Comparison of ENCODE assay signal across 10 cellular contexts in the genomic region with DNA sequence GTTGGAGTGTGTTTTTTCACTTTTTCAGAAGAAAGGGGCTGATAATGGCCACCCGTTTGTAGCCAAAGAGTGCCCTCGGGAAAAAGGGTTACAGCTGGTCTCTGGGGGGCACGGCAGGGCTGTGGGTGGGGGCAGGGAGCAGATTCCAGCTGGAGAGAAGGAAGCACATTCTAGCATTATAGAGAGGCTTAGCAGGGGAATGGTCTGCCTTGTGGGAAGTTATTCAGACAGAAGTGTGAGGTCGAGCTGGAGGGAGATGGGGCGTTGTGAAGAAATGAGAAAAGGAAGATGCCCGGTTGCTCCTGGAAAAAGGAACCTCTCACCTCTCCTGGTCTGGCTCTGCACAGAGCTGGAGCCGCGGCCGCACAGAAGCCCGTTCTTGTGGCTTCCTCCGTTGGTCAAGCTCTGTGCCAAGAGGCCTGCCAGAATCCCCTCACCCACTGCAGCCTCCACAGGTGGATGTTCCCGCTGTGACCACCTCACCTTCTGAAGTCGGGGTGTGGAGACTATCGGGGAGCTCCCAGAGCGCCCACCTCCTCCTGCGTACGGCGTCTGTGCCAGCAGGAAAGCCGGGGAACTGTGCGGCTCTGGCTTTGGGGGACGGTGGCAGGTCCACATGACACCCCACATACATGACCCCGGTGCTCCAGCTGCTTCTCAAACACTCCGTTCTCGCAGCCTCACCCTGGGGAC. TPM values are rescaled to one million over a fixed set of nuclear protein-coding genes. Genes with fewer than 3 reads are reported as not detected.
DNase-seq lines count a peak whose midpoint lies in the region; ATAC-seq, FAIRE-seq and TF ChIP-seq lines count a peak whose summit lies in the region.
"Had no signal": no experiment of that assay in that cellular context is flagged by ENCODE, and none has a peak within 500 bp of the region (broad histone marks: within the 10 kb centered on the region; RNA-seq: fewer than 3 reads in every experiment).

No MANE protein-coding gene starts in this region.

- TF ChIP-seq EP300 in H1 (IDR thresholded peaks at IDR 0.05; ENCODE audit: borderline replicate concordance in 1 of 2, low read depth in 2 of 2, low read length in 2 of 2): no peak

- H3K4ac ChIP-seq in H1 (replicated peaks; ENCODE audit: insufficient read length, low read depth, low read length): no peak overlapping the region

- no peak for TF ChIP-seq RAD21 in H1 (IDR thresholded peaks at IDR 0.05 in 1 of 2, conservative IDR thresholded peaks at IDR 0.05 in 1 of 2; ENCODE audit: low read depth in 2 of 2, low read length in 2 of 2)

- H3K4me3 Mint-ChIP-seq in stimulated activated naive CD8-positive, alpha-beta T cell treated with anti-CD3 and anti-CD28 coated beads, Interleukin-15, Interleukin-2, amounts not matched to agents 100 ng/mL and 50 ng/mL, for 24 hours: peak overlapping the region; percentile 22
- H3K4me3 Mint-ChIP-seq in stimulated activated naive CD8-positive, alpha-beta T cell treated with anti-CD3 and anti-CD28 coated beads, Interleukin-15, amount 100 ng/mL, for 72 hours: no peak overlapping the region
- H3K4me3 Mint-ChIP-seq in natural killer cell: peak overlapping the region; percentile 54

- H4K8ac ChIP-seq in H1 (ENCODE audit: extremely low read depth, insufficient read depth, low read length): no peak overlapping the region

- peak overlapping the region; percentile 65; the same call in 1 of the 2 replicates for H2AK5ac ChIP-seq in H1 (ENCODE audit: low read depth, low read length)

- no peak overlapping the region for H3K14ac ChIP-seq in H1 (ENCODE audit: insufficient read length)

- no peak overlapping the region for H3K27ac Mint-ChIP-seq in stimulated activated naive CD8-positive, alpha-beta T cell treated with anti-CD3 and anti-CD28 coated beads, Interleukin-15, Interleukin-2, amounts not matched to agents 100 ng/mL and 50 ng/mL, for 24 hours
- peak overlapping the region in 1 of 2 donors; percentile 9 for H3K27ac Mint-ChIP-seq in stimulated activated naive CD8-positive, alpha-beta T cell treated with anti-CD3 and anti-CD28 coated beads, Interleukin-15, amount 100 ng/mL, for 72 hours
- H3K27ac Mint-ChIP-seq in natural killer cell: peak overlapping the region in 1 of 2 donors; percentile 77

- intact Hi-C loops in natural killer cell (cut with micrococcal nuclease) (no loop called here), vagina (cut with DNase I) (no loop called here)

- H3K4me3 ChIP-seq in H1 (ENCODE audit: extremely low read depth in 1 of 4, insufficient read depth in 2 of 4, low read depth in 3 of 4, low read length in 4 of 4) (no peak overlapping the region), vagina (peak overlapping the region; percentile 42)

- H3K23me2 ChIP-seq in H1 (ENCODE audit: low read depth, low read length): no peaks in the 10 kb centered on the region

- no peak overlapping the region for H2BK120ac ChIP-seq in H1 (replicated peaks; ENCODE audit: low read depth, low read length)

- H3K4me2 ChIP-seq in H1 (ENCODE audit: insufficient read depth in 1 of 2, low read depth in 2 of 2, low read length in 2 of 2): no peak overlapping the region

- no peaks in the 10 kb centered on the region for H3K79me2 ChIP-seq in H1 (ENCODE audit: control insufficient read depth in 1 of 2, insufficient read depth in 2 of 2, low read length in 2 of 2)

- H3K4me1 Mint-ChIP-seq in stimulated activated naive CD8-positive, alpha-beta T cell treated with anti-CD3 and anti-CD28 coated beads, Interleukin-15, Interleukin-2, amounts not matched to agents 100 ng/mL and 50 ng/mL, for 24 hours (ENCODE audit: low read depth): peaks cover 22% of the 10 kb centered on the region
- peaks cover 31% of the 10 kb centered on the region for H3K4me1 Mint-ChIP-seq in stimulated activated naive CD8-positive, alpha-beta T cell treated with anti-CD3 and anti-CD28 coated beads, Interleukin-15, amount 100 ng/mL, for 72 hours
- H3K4me1 Mint-ChIP-seq in natural killer cell: peaks cover 19 to 36% of the 10 kb centered on the region in 2 donors

- TF ChIP-seq CTCF in H1 (IDR thresholded peaks at IDR 0.05; ENCODE audit: control extremely low read depth in 1 of 3, insufficient read depth in 1 of 3, low read depth in 1 of 3, low read length in 3 of 3) (no peak), natural killer cell (IDR thresholded peaks at IDR 0.05) (no peak), vagina (IDR thresholded peaks at IDR 0.05) (no peak)

- CTCF ChIA-PET in H1 (lab: Charles Lee; ENCODE audit: partially characterized antibody): interaction anchor here (0.8 to 2.4 kb wide), 8 partner anchors 11 to 91 kb away, joined by 3 to 10 read pairs (median 6); no protein-coding TSS in a partner anchor

- no peak overlapping the region for H3K18ac ChIP-seq in H1 (ENCODE audit: extremely low read depth, low read length)

- H3K27ac ChIP-seq in H1 (ENCODE audit: low read depth, low read length) (no peak overlapping the region), vagina (peak overlapping the region; percentile 87)

- H4K5ac ChIP-seq in H1 (ENCODE audit: insufficient read length, low read depth, low read length): no peak overlapping the region

- no peak overlapping the region; a peak in 1 of 7 replicates for H3K9ac ChIP-seq in H1 (replicated peaks in 1 of 4; ENCODE audit: extremely low read depth in 1 of 4, low read depth in 3 of 4, low read length in 3 of 4)

- no peaks in the 10 kb centered on the region for H3K9me3 Mint-ChIP-seq in stimulated activated naive CD8-positive, alpha-beta T cell treated with anti-CD3 and anti-CD28 coated beads, Interleukin-15, Interleukin-2, amounts not matched to agents 100 ng/mL and 50 ng/mL, for 24 hours
- no peaks in the 10 kb centered on the region for H3K9me3 Mint-ChIP-seq in stimulated activated naive CD8-positive, alpha-beta T cell treated with anti-CD3 and anti-CD28 coated beads, Interleukin-15, amount 100 ng/mL, for 72 hours
- no peaks in the 10 kb centered on the region for H3K9me3 Mint-ChIP-seq in natural killer cell

- ATAC-seq in stimulated activated naive CD8-positive, alpha-beta T cell treated with anti-CD3 and anti-CD28 coated beads, Interleukin-15, amount 100 ng/mL, for 72 hours: no peak
- ATAC-seq in natural killer cell: no peak
- no peak for ATAC-seq in activated CD4-positive, CD25-positive, alpha-beta regulatory T cell treated with anti-CD3 and anti-CD28 coated beads, Interleukin-2, amount 50 U/mL, for 24 hours

- POLR2A ChIA-PET in H1 (lab: Charles Lee; ENCODE audit: partially characterized antibody): no interaction called here

- H2BK5ac ChIP-seq in H1 (ENCODE audit: low read depth, low read length): no peak overlapping the region; the same call in 1 of the 2 replicates

- H4K91ac ChIP-seq in H1 (replicated peaks; ENCODE audit: insufficient read length, low read length): no peak overlapping the region

- TF ChIP-seq POLR2A in H1 (IDR thresholded peaks at IDR 0.05; ENCODE audit: control extremely low read depth in 1 of 2, low read depth in 2 of 2, low read length in 2 of 2) (no peak), vagina (IDR thresholded peaks at IDR 0.05) (no peak)

- peaks cover 2% of the 10 kb centered on the region; the same call in 1 of the 2 replicates for H3K79me1 ChIP-seq in H1 (ENCODE audit: low read depth, low read length)

- H3K27me3 Mint-ChIP-seq in stimulated activated naive CD8-positive, alpha-beta T cell treated with anti-CD3 and anti-CD28 coated beads, Interleukin-15, Interleukin-2, amounts not matched to agents 100 ng/mL and 50 ng/mL, for 24 hours: no peaks in the 10 kb centered on the region
- peaks cover 28% of the 10 kb centered on the region for H3K27me3 Mint-ChIP-seq in stimulated activated naive CD8-positive, alpha-beta T cell treated with anti-CD3 and anti-CD28 coated beads, Interleukin-15, amount 100 ng/mL, for 72 hours
- peaks cover 6 to 16% of the 10 kb centered on the region in 2 donors for H3K27me3 Mint-ChIP-seq in natural killer cell (ENCODE audit: low read depth in 2 of 2)

- H3K9me3 ChIP-seq in H1 (ENCODE audit: insufficient read depth in 2 of 2, low read depth in 1 of 2, low read length in 1 of 2) (no peaks in the 10 kb centered on the region), vagina (no peaks in the 10 kb centered on the region)

- H3K27me3 ChIP-seq in H1 (replicated peaks in 1 of 4; ENCODE audit: control insufficient read depth in 3 of 4, extremely low read depth in 1 of 4, insufficient read depth in 3 of 4, low read length in 3 of 4): no peaks in the 10 kb centered on the region; a peak in 1 of 7 replicates
- no peaks in the 10 kb centered on the region for H3K27me3 ChIP-seq in vagina

- H3K56ac ChIP-seq in H1 (replicated peaks; ENCODE audit: insufficient read length, low read depth, low read length): no peak overlapping the region

- no peaks in the 10 kb centered on the region for H3K36me3 Mint-ChIP-seq in stimulated activated naive CD8-positive, alpha-beta T cell treated with anti-CD3 and anti-CD28 coated beads, Interleukin-15, Interleukin-2, amounts not matched to agents 100 ng/mL and 50 ng/mL, for 24 hours (ENCODE audit: low read depth)
- no peaks in the 10 kb centered on the region for H3K36me3 Mint-ChIP-seq in natural killer cell

- peak overlapping the region; percentile 60; the same call in 1 of the 2 replicates for H2BK12ac ChIP-seq in H1 (ENCODE audit: low read depth, low read length)

- no peaks in the 10 kb centered on the region for H4K20me1 ChIP-seq in H1 (replicated peaks in 1 of 2; ENCODE audit: control insufficient read depth in 1 of 2, insufficient read depth in 2 of 2, low read length in 2 of 2)

- no peaks in the 10 kb centered on the region for H3K36me3 ChIP-seq in H1 (ENCODE audit: control insufficient read depth in 2 of 4, insufficient read depth in 4 of 4, low read length in 3 of 4)
- no peaks in the 10 kb centered on the region for H3K36me3 ChIP-seq in vagina

- no peak overlapping the region for H3K23ac ChIP-seq in H1 (ENCODE audit: insufficient read length)

- no peak overlapping the region for H2BK20ac ChIP-seq in H1 (ENCODE audit: low read length)

- no peak for DNase-seq in stimulated activated naive CD8-positive, alpha-beta T cell treated with anti-CD3 and anti-CD28 coated beads, Interleukin-15, amount 100 ng/mL, for 72 hours
- DNase-seq in H1 (ENCODE audit: low read depth in 1 of 2, low spot score in 2 of 2) (peak in 1 of 2 experiments; percentile 45), natural killer cell (no peak), vagina (ENCODE audit: extremely low spot score in 2 of 2) (no peak), NCI-H187 (lab: John Stamatoyannopoulos, UW) (no peak), midbrain (lab: John Stamatoyannopoulos, UW) (no peak)
- DNase-seq: NCI-H345, small intestine had no signal

- no peak for FAIRE-seq in H1 (lab: Jason Lieb, UNC)
- FAIRE-seq: small intestine had no signal

- no peak overlapping the region for H2BK15ac ChIP-seq in H1 (ENCODE audit: low read length)

- WGBS in H1 (ENCODE audit: extremely low coverage in 1 of 2, insufficient coverage in 1 of 2, insufficient read length in 1 of 2, insufficient replicate concordance in 2 of 2, low coverage in 1 of 2, low lambda C conversion rate in 2 of 2, missing lambda C conversion rate in 1 of 2), 2 experiments: 82% methylated on average over 23 of the region's 24 CpGs; no CpG with 5 or more reads in 1 of the 2 experiments

- peaks cover 0 to 38% (median 21%) of the 10 kb centered on the region in 4 experiments; a peak in 6 of 7 replicates for H3K4me1 ChIP-seq in H1 (replicated peaks in 1 of 4; ENCODE audit: control insufficient read depth in 3 of 4, insufficient read depth in 4 of 4, low read length in 3 of 4)
- H3K4me1 ChIP-seq in vagina: peaks cover 57% of the 10 kb centered on the region

- no peak overlapping the region for H2AFZ ChIP-seq in H1 (ENCODE audit: low read length)

RNA-seq across cellular contexts. Expression of a gene that starts 52.4 kb away (rescaled TPM):
- 0.15 TPM in 1 of 2 replicates, not detected in the other for total RNA-seq in H1 (2021; fragmentation: NEBNext Ultra II Directional; extraction: Animal tissue kit (Norgen Biotek cat#: 25700))
- 0.14 and 0.35 TPM in 2 replicates for polyA plus RNA-seq in H1 (2011; rRNA removed)
- polyA plus RNA-seq in H1 (2011; cell fraction: cytosol; rRNA removed): 0.34 TPM
- polyA plus RNA-seq in H1 (2011; cell fraction: nucleus; rRNA removed): 2.4 TPM
- polyA plus RNA-seq in H1 (2012, experiment 1 of 2): 0.60 TPM in 1 of 4 replicates, not detected in the others
- polyA plus RNA-seq in H1 (2012, experiment 2 of 2): not detected
- 0.10 TPM for polyA plus RNA-seq in H1 (2013, experiment 1 of 2)
- 0.07 TPM for polyA plus RNA-seq in H1 (2013, experiment 2 of 2)
- polyA minus RNA-seq in H1 (2011; rRNA and poly(A)+ RNA removed): not detected in 2 replicates
- polyA minus RNA-seq in H1 (2011; cell fraction: cytosol; rRNA and poly(A)+ RNA removed): not detected
- not detected for polyA minus RNA-seq in H1 (2011; cell fraction: nucleus; rRNA and poly(A)+ RNA removed)
- total RNA-seq in natural killer cell (under 1 TPM in 2 of 3 donors, not detected in 1; 0.43 to 0.54 TPM), vagina (not detected)

Comparison
In these comparisons a context has a peak if more than half of its experiments do, and no peak if none do; other contexts are left out.
1. H3K4me3 Mint-ChIP-seq: peak in stimulated activated naive CD8-positive, alpha-beta T cell treated with anti-CD3 and anti-CD28 coated beads, Interleukin-15, Interleukin-2, amounts not matched to agents 100 ng/mL and 50 ng/mL, for 24 hours (single experiment) and natural killer cell (single experiment); none in stimulated activated naive CD8-positive, alpha-beta T cell treated with anti-CD3 and anti-CD28 coated beads, Interleukin-15, amount 100 ng/mL, for 72 hours (0 of 2).
2. H3K4me3 ChIP-seq: peak in vagina (2 of 2); none in H1 (0 of 4).